Comparison of ENCODE assay signal across 1 cellular context in genomic region chr5:126867237-126867636, GRCh38.
TF ChIP-seq lines count a peak whose summit lies in the region.

No MANE protein-coding gene starts in this region.

TF ChIP-seq in HepG2, 621 proteins besides CTCF, POLR2A, EP300 and RAD21 (continued from another document):
- TF ChIP-seq PAWR (CRISPR knock-in tag; IDR thresholded peaks at IDR 0.05; ENCODE audit: borderline replicate concordance) (no peak), KDM6A (CRISPR knock-in tag; IDR thresholded peaks at IDR 0.05; ENCODE audit: low read depth) (no peak), ZNF782 (CRISPR knock-in tag; IDR thresholded peaks at IDR 0.05; ENCODE audit: borderline replicate concordance) (no peak)
TF ChIP-seq in HepG2: peak in this region for 0.
